Comparison of ENCODE assay signal across 7 cellular contexts in genomic region chr1:205748398-205749093, GRCh38. TPM values are rescaled to one million over a fixed set of nuclear protein-coding genes. Genes with fewer than 3 reads are reported as not detected.
DNase-seq lines count a peak whose midpoint lies in the region; ATAC-seq and TF ChIP-seq lines count a peak whose summit lies in the region.

No MANE protein-coding gene starts in this region.

- peak; percentile 33 for DNase-seq in HT1080 (ENCODE audit: low read depth)
- peak; percentile 21 for DNase-seq in SK-N-DZ (ENCODE audit: low spot score)
- DNase-seq in chondrocyte (ENCODE audit: low spot score), result no peak
- DNase-seq in lower lobe of right lung, result no peak
- peak; percentile 25 for DNase-seq in stromal cell of bone marrow (ENCODE audit: low read depth)
- DNase-seq in GM19238 (ENCODE audit: insufficient read length, low spot score), result no peak

- TF ChIP-seq CTCF in DOHH2 (IDR thresholded peaks at IDR 0.05; ENCODE audit: low read depth, low read length, poor library complexity, severe bottlenecking) (no peak), chondrocyte (IDR thresholded peaks at IDR 0.05) (no peak), lower lobe of right lung (IDR thresholded peaks at IDR 0.05) (no peak)

- H3K4me1 Mint-ChIP-seq in chondrocyte (ENCODE audit: low read depth), result peaks cover 41% of the 10 kb centered on the region

- ATAC-seq in lower lobe of right lung, result peak in 1 of 2 donors; percentile 8

- peak overlapping the region; percentile 98 for H3K4me2 ChIP-seq in DOHH2 (ENCODE audit: low read length)

- H3K36me3 ChIP-seq in DOHH2 (ENCODE audit: control insufficient read depth, low read length), result peaks cover 56% of the 10 kb centered on the region
- no peaks in the 10 kb centered on the region for H3K36me3 ChIP-seq in lower lobe of right lung

- no peaks in the 10 kb centered on the region for H3K9me3 Mint-ChIP-seq in chondrocyte (ENCODE audit: low read depth)

- H3F3A ChIP-seq in DOHH2 (ENCODE audit: control insufficient read depth, insufficient read depth), result peaks cover 39% of the 10 kb centered on the region

- H3K27me3 ChIP-seq in DOHH2 (ENCODE audit: control insufficient read depth, low read length) (no peaks in the 10 kb centered on the region), lower lobe of right lung (ENCODE audit: low read depth) (no peaks in the 10 kb centered on the region)

- H3K4me1 ChIP-seq in DOHH2 (ENCODE audit: control insufficient read depth, low read length) (peaks cover 58% of the 10 kb centered on the region), lower lobe of right lung (peaks cover 34% of the 10 kb centered on the region)

- no peaks in the 10 kb centered on the region for H3K9me3 ChIP-seq in DOHH2 (ENCODE audit: control insufficient read depth, insufficient read depth, low read length)
- no peaks in the 10 kb centered on the region for H3K9me3 ChIP-seq in lower lobe of right lung

- peak overlapping the region; percentile 97 for H3K27ac Mint-ChIP-seq in chondrocyte (ENCODE audit: unreplicated experiment)

- intact Hi-C loops in lower lobe of right lung (cut with DNase I), result no loop called here

- H3K27ac ChIP-seq in DOHH2 (ENCODE audit: low read depth, low read length), result peak overlapping the region; percentile 73
- H3K27ac ChIP-seq in lower lobe of right lung, result peak overlapping the region; percentile 94

- H3K9me2 ChIP-seq in DOHH2 (replicated peaks; ENCODE audit: control insufficient read depth, low read length), result no peaks in the 10 kb centered on the region

- H3K4me3 ChIP-seq in DOHH2 (ENCODE audit: low read length), result peak overlapping the region; percentile 89
- peak overlapping the region; percentile 80 for H3K4me3 ChIP-seq in lower lobe of right lung

- no peaks in the 10 kb centered on the region for H3K27me3 Mint-ChIP-seq in chondrocyte (ENCODE audit: low read depth)

- H3K4me3 Mint-ChIP-seq in chondrocyte (ENCODE audit: unreplicated experiment), result peak overlapping the region; percentile 90

- peaks cover 45% of the 10 kb centered on the region for H4K20me1 ChIP-seq in DOHH2 (ENCODE audit: control insufficient read depth, insufficient read depth, low read depth, low read length)

- H3K79me2 ChIP-seq in DOHH2 (ENCODE audit: control insufficient read depth, low read length), result peaks cover 65% of the 10 kb centered on the region

- no peaks in the 10 kb centered on the region for H3K36me3 Mint-ChIP-seq in chondrocyte (ENCODE audit: low read depth)

RNA-seq across cellular contexts. Expression of gene NUCKS1, which starts 1.4 kb away (rescaled TPM):
- 123 and 147 TPM in 2 replicates for total RNA-seq in HT1080 (2014; rRNA removed; shearing (Covaris generic))
- 97.5 and 123 TPM in 2 replicates for polyA plus RNA-seq in HT1080 (2015; cell fraction: cytosol; rRNA removed)
- polyA plus RNA-seq in HT1080 (2015; cell fraction: nucleus; rRNA removed), result 86.4 and 102 TPM in 2 replicates
- 111 TPM in 2 replicates for polyA plus RNA-seq in SK-N-DZ (2014; cell fraction: cytosol; rRNA removed)
- polyA plus RNA-seq in SK-N-DZ (2014; cell fraction: nucleus; rRNA removed), result 39.0 and 45.0 TPM in 2 replicates
- total RNA-seq in chondrocyte, result 189 to 223 TPM (median 203 TPM) in 3 replicates
- 111 TPM for total RNA-seq in lower lobe of right lung

RNA-seq across cellular contexts. Expression of gene RAB29, which starts 26.7 kb away (rescaled TPM):
- 18.8 and 22.9 TPM in 2 replicates for total RNA-seq in HT1080 (2014; rRNA removed; shearing (Covaris generic))
- 20.8 and 24.3 TPM in 2 replicates for polyA plus RNA-seq in HT1080 (2015; cell fraction: cytosol; rRNA removed)
- 23.3 and 24.2 TPM in 2 replicates for polyA plus RNA-seq in HT1080 (2015; cell fraction: nucleus; rRNA removed)
- 7.1 and 8.1 TPM in 2 replicates for polyA plus RNA-seq in SK-N-DZ (2014; cell fraction: cytosol; rRNA removed)
- 2.1 and 3.7 TPM in 2 replicates for polyA plus RNA-seq in SK-N-DZ (2014; cell fraction: nucleus; rRNA removed)
- 17.6 to 27.4 TPM (median 25.5 TPM) in 3 replicates for total RNA-seq in chondrocyte
- total RNA-seq in lower lobe of right lung, result 23.9 TPM

Comparison
In these comparisons a context has a peak if more than half of its experiments do, and no peak if none do; other contexts are left out.
1. DNase-seq: peak in HT1080 (single experiment), SK-N-DZ (single experiment) and stromal cell of bone marrow (single experiment); none in chondrocyte (single experiment), lower lobe of right lung (single experiment) and GM19238 (single experiment).